ENCODE assay signal across 20 cellular contexts in the genomic region with DNA sequence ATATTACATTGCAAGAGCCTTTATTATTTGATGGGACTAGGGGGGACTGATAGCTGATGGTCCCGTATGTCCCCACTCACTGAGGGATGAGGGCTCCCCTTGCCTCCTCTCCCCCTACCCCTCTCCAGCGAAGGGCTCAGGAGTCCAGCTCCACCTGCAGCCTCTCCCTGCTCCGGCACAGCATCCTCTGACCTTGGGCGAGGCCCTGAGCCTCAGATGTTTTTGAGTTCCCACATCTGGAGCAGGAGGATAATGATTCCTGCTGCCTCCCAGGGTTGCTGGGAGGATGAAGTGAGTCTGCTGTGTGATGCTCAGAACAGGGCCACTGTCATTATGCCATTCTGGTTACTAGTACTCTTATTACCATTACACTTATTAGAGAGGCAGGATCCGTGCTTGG. TPM values are rescaled to one million over a fixed set of nuclear protein-coding genes. Genes with fewer than 3 reads are reported as not detected.
"Had no signal": no experiment of that assay in that cellular context is flagged by ENCODE, and none has a peak within 500 bp of the region (broad histone marks: within the 10 kb centered on the region; RNA-seq: fewer than 3 reads in every experiment).

No MANE protein-coding gene starts in this region.

- H3K27ac ChIP-seq: epithelial cell of prostate, gastrocnemius medialis, psoas muscle, suprapubic skin, upper lobe of right lung had no signal

- DNase-seq: activated B cell treated with CpG ODN at 0.5 μM for 24 hours; activated CD4-positive, alpha-beta T cell treated with anti-CD3 and anti-CD28 coated beads, Interleukin-2, amount 10 ng/mL, durations not matched to agents 24 days and 14 days; activated naive CD4-positive, alpha-beta T cell treated with Interleukin-2 at 50 U/mL for 16 hours; activated naive CD8-positive, alpha-beta T cell treated with anti-CD3 and anti-CD28 coated beads, Interleukin-2, amount 50 U/mL, for 24 hours; central memory CD4-positive, alpha-beta T cell; effector memory CD4-positive, alpha-beta T cell; gastrocnemius medialis; naive thymus-derived CD4-positive, alpha-beta T cell; nucleus accumbens; psoas muscle; stimulated activated naive CD4-positive, alpha-beta T cell treated with Interleukin-2 at 50 U/mL for 16 hours; T-cell; upper lobe of right lung had no signal

- H3K36me3 ChIP-seq: gastrocnemius medialis, suprapubic skin, upper lobe of right lung had no signal

- H3K9me3 Mint-ChIP-seq: activated B cell treated with CpG ODN at 0.5 μM for 24 hours; activated CD4-positive, alpha-beta T cell treated with anti-CD3 and anti-CD28 coated beads, Interleukin-2, amount 10 ng/mL, durations not matched to agents 24 days and 14 days; activated naive CD8-positive, alpha-beta T cell treated with anti-CD3 and anti-CD28 coated beads, Interleukin-2, amount 50 U/mL, for 24 hours; activated T-helper 1 cell treated with anti-CD3 and anti-CD28 coated beads, Interleukin-12 subunit alpha, Interleukin-12 subunit beta, Interleukin-2, Interleukin-4 antibody, amounts not matched to agents 30 ng/mL and 10 ng/mL and 1 ng/mL, durations not matched to agents 14 hours and 24 hours and 36 hours; naive thymus-derived CD4-positive, alpha-beta T cell; T-cell had no signal

- ATAC-seq: activated naive CD8-positive, alpha-beta T cell treated with anti-CD3 and anti-CD28 coated beads, Interleukin-2, amount 50 U/mL, for 24 hours; gastrocnemius medialis; naive thymus-derived CD4-positive, alpha-beta T cell; psoas muscle; sciatic nerve; T-cell; upper lobe of right lung had no signal

- H3K36me3 Mint-ChIP-seq: T-cell had no signal

- H3K27me3 ChIP-seq: gastrocnemius medialis, suprapubic skin, upper lobe of right lung had no signal

- H3K4me3 ChIP-seq: coronary artery, gastrocnemius medialis, psoas muscle, suprapubic skin, upper lobe of right lung had no signal

- H3K9me3 ChIP-seq: gastrocnemius medialis, psoas muscle, suprapubic skin, upper lobe of right lung had no signal

- H3K27me3 Mint-ChIP-seq: activated B cell treated with CpG ODN at 0.5 μM for 24 hours; activated CD4-positive, alpha-beta T cell treated with anti-CD3 and anti-CD28 coated beads, Interleukin-2, amount 10 ng/mL, durations not matched to agents 24 days and 14 days; activated naive CD8-positive, alpha-beta T cell treated with anti-CD3 and anti-CD28 coated beads, Interleukin-2, amount 50 U/mL, for 24 hours; naive thymus-derived CD4-positive, alpha-beta T cell; T-cell had no signal

- H3K4me1 ChIP-seq: psoas muscle had no signal

- H3K27ac Mint-ChIP-seq: activated B cell treated with CpG ODN at 0.5 μM for 24 hours; activated CD4-positive, alpha-beta T cell treated with anti-CD3 and anti-CD28 coated beads, Interleukin-2, amount 10 ng/mL, durations not matched to agents 24 days and 14 days; activated naive CD8-positive, alpha-beta T cell treated with anti-CD3 and anti-CD28 coated beads, Interleukin-2, amount 50 U/mL, for 24 hours; activated T-helper 1 cell treated with anti-CD3 and anti-CD28 coated beads, Interleukin-12 subunit alpha, Interleukin-12 subunit beta, Interleukin-2, Interleukin-4 antibody, amounts not matched to agents 30 ng/mL and 10 ng/mL and 1 ng/mL, durations not matched to agents 14 hours and 24 hours and 36 hours; T-cell had no signal

- H3K4me3 Mint-ChIP-seq: activated B cell treated with CpG ODN at 0.5 μM for 24 hours; activated CD4-positive, alpha-beta T cell treated with anti-CD3 and anti-CD28 coated beads, Interleukin-2, amount 10 ng/mL, durations not matched to agents 24 days and 14 days; activated naive CD8-positive, alpha-beta T cell treated with anti-CD3 and anti-CD28 coated beads, Interleukin-2, amount 50 U/mL, for 24 hours; activated T-helper 1 cell treated with anti-CD3 and anti-CD28 coated beads, Interleukin-12 subunit alpha, Interleukin-12 subunit beta, Interleukin-2, Interleukin-4 antibody, amounts not matched to agents 30 ng/mL and 10 ng/mL and 1 ng/mL, durations not matched to agents 14 hours and 24 hours and 36 hours; naive thymus-derived CD4-positive, alpha-beta T cell; T-cell had no signal

RNA-seq across cellular contexts. Expression of a gene that starts 56.2 kb away (rescaled TPM):
- total RNA-seq: activated B cell treated with CpG ODN at 0.5 μM for 24 hours; activated CD4-positive, alpha-beta T cell treated with anti-CD3 and anti-CD28 coated beads, Interleukin-2, amount 10 ng/mL, durations not matched to agents 24 days and 14 days; activated T-helper 1 cell treated with anti-CD3 and anti-CD28 coated beads, Interleukin-12 subunit alpha, Interleukin-12 subunit beta, Interleukin-2, Interleukin-4 antibody, amounts not matched to agents 30 ng/mL and 10 ng/mL and 1 ng/mL, durations not matched to agents 14 hours and 24 hours and 36 hours; gastrocnemius medialis; liver; mononuclear cell; naive thymus-derived CD4-positive, alpha-beta T cell; sciatic nerve had no signal
- polyA plus RNA-seq: liver; naive thymus-derived CD4-positive, alpha-beta T cell had no signal

RNA-seq across cellular contexts. Expression of a gene that starts 56.4 kb away (rescaled TPM):
- total RNA-seq: activated B cell treated with CpG ODN at 0.5 μM for 24 hours; activated CD4-positive, alpha-beta T cell treated with anti-CD3 and anti-CD28 coated beads, Interleukin-2, amount 10 ng/mL, durations not matched to agents 24 days and 14 days; activated T-helper 1 cell treated with anti-CD3 and anti-CD28 coated beads, Interleukin-12 subunit alpha, Interleukin-12 subunit beta, Interleukin-2, Interleukin-4 antibody, amounts not matched to agents 30 ng/mL and 10 ng/mL and 1 ng/mL, durations not matched to agents 14 hours and 24 hours and 36 hours; gastrocnemius medialis; mononuclear cell; naive thymus-derived CD4-positive, alpha-beta T cell; psoas muscle; upper lobe of right lung had no signal
- polyA plus RNA-seq: liver; naive thymus-derived CD4-positive, alpha-beta T cell had no signal
